Comparison of ENCODE assay signal across 8 cellular contexts in the genomic region with DNA sequence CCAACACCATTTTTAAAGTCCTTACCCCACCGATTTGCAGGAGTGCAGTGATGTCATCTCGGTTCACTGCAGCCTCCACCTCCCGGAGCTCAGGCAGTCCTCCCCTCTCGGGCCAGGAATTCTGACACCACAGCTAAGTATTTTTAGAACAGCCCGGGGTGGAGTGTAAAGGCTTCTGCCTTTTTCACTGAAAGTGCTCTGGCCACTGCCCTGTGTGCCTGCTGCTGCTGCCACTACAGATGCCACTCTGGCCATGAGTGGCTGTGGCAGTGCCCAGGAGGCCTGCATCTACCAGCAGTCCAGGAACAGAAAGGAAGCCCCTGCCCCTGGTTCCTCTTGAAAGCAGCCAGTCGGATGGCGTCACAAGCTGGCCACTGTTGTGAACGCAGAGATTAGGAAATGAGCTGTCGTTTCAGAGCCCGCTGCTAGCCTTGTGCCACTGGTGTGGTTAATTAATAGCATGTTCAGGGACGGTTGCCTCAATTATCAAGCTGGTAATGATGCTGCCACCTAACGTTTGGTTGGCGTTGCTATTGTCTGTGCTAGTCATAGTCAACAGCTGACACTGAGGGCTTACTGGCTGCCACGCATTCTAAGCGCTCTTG. TPM values are rescaled to one million over a fixed set of nuclear protein-coding genes. Genes with fewer than 3 reads are reported as not detected.
DNase-seq lines count a peak whose midpoint lies in the region; ATAC-seq, FAIRE-seq and TF ChIP-seq lines count a peak whose summit lies in the region.

No MANE protein-coding gene starts in this region.

- H3K36me3 ChIP-seq in WERI-Rb-1 (peaks cover 25% of the 10 kb centered on the region), psoas muscle (ENCODE audit: insufficient read depth in 1 of 2, low read depth in 1 of 2) (peaks cover 11 to 34% of the 10 kb centered on the region in 2 donors)

- WGBS in psoas muscle, 3 donors: 11 to 25% (median 19%) methylated on average over 15 of the region's 15 CpGs

- H3K27me3 ChIP-seq in WERI-Rb-1 (ENCODE audit: insufficient read depth, low read depth, severe bottlenecking) (no peaks in the 10 kb centered on the region), psoas muscle (ENCODE audit: insufficient read depth in 3 of 3, low read length in 2 of 3) (no peaks in the 10 kb centered on the region)

- ATAC-seq in psoas muscle: peak; percentile 80 to 89 (median 86)

- TF ChIP-seq POLR2A in GM12892 (IDR thresholded peaks at IDR 0.05; ENCODE audit: low read depth, low read length): no peak

- peaks cover 25% of the 10 kb centered on the region for H3K4me1 ChIP-seq in psoas muscle

- H3K9me3 ChIP-seq in WERI-Rb-1 (ENCODE audit: severe bottlenecking) (peaks cover 5% of the 10 kb centered on the region), psoas muscle (no peaks in the 10 kb centered on the region)

- DNase-seq in activated CD8-positive, alpha-beta memory T cell treated with anti-CD3 and anti-CD28 coated beads, Interleukin-2, amount 50 U/mL, for 48 hours: peak; percentile 47
- no peak for DNase-seq in activated CD8-positive, alpha-beta memory T cell treated with anti-CD3 and anti-CD28 coated beads for 24 hours
- DNase-seq in M059J (ENCODE audit: low read depth) (peak; percentile 74), WERI-Rb-1 (peak; percentile 68), cardiac septum (ENCODE audit: low spot score) (peak; percentile 86), psoas muscle (peak; percentile 72 to 85), GM12892 (ENCODE audit: insufficient read length) (no peak)
- no peak for DNase-seq in activated CD4-positive, alpha-beta T cell treated with anti-CD3 and anti-CD28 coated beads for 4 hours

- H3K27ac ChIP-seq in WERI-Rb-1: no peak overlapping the region
- H3K27ac ChIP-seq in psoas muscle: peak overlapping the region; percentile 91

- intact Hi-C loops in cardiac septum (cut with DNase I): no loop called here
- intact Hi-C loops in psoas muscle (cut with DNase I): no loop called here

- H3K4me3 ChIP-seq in WERI-Rb-1 (ENCODE audit: low read depth, low read length) (no peak overlapping the region), psoas muscle (peak overlapping the region; percentile 5)

- TF ChIP-seq CTCF in WERI-Rb-1 (IDR thresholded peaks at IDR 0.05; ENCODE audit: low read depth, low read length): peak; percentile 62
- TF ChIP-seq CTCF in psoas muscle (IDR thresholded peaks at IDR 0.05): peak; percentile 38

- no peak for FAIRE-seq in GM12892 (lab: Jason Lieb, UNC)

RNA-seq across cellular contexts. Expression of a gene that starts 23.6 kb away (rescaled TPM):
- 16.2 and 22.4 TPM in 2 replicates for total RNA-seq in M059J (2014; rRNA removed; shearing (Covaris generic))
- total RNA-seq in cardiac septum: 30.8 TPM
- 10 to 100 TPM; 32.7 to 45.5 (median 35.6) TPM for total RNA-seq in psoas muscle
- polyA plus RNA-seq in psoas muscle: 10 to 100 TPM; 14.7 to 44.3 (median 17.7) TPM
- polyA plus RNA-seq in GM12892 (2012; ENCODE audit: missing spikeins): 18.1 TPM

Comparison
In these comparisons a context has a peak if more than half of its experiments do, and no peak if none do; other contexts are left out.
1. DNase-seq: peak in activated CD8-positive, alpha-beta memory T cell treated with anti-CD3 and anti-CD28 coated beads, Interleukin-2, amount 50 U/mL, for 48 hours (single experiment), M059J (single experiment), WERI-Rb-1 (single experiment), cardiac septum (single experiment) and psoas muscle (2 of 2); none in activated CD8-positive, alpha-beta memory T cell treated with anti-CD3 and anti-CD28 coated beads for 24 hours (single experiment), activated CD4-positive, alpha-beta T cell treated with anti-CD3 and anti-CD28 coated beads for 4 hours (0 of 2) and GM12892 (single experiment).